ENCODE assay signal across 19 cellular contexts in genomic region chr5:15489571-15490235, GRCh38. TPM values are rescaled to one million over a fixed set of nuclear protein-coding genes. Genes with fewer than 3 reads are reported as not detected.
A peak's percentile ranks its signal among the peaks of the same experiment; 100 is the strongest.
DNase-seq lines count a peak whose midpoint lies in the region; ATAC-seq, FAIRE-seq and TF ChIP-seq lines count a peak whose summit lies in the region.
"Had no signal": no experiment of that assay in that cellular context is flagged by ENCODE, and none has a peak within 500 bp of the region (broad histone marks: within the 10 kb centered on the region; RNA-seq: fewer than 3 reads in every experiment).

No MANE protein-coding gene starts in this region.

- H3K9ac ChIP-seq in kidney (ENCODE audit: low read length in 2 of 2), result no peak overlapping the region
- H3K9ac ChIP-seq: KMS-11 had no signal

- intact Hi-C loops in kidney (cut with DNase I), result no loop called here
- intact Hi-C loops in A673 (cut with micrococcal nuclease; ENCODE audit: unreplicated experiment), result no loop called here

- ATAC-seq in stimulated activated naive CD8-positive, alpha-beta T cell treated with anti-CD3 and anti-CD28 coated beads, Interleukin-15, amount 100 ng/mL, for 72 hours, result peak; percentile 12
- no peak for ATAC-seq in stimulated activated naive CD8-positive, alpha-beta T cell treated with anti-CD3 and anti-CD28 coated beads, Interleukin-15, Interleukin-2, amounts not matched to agents 100 U/mL and 50 U/mL, for 24 hours

- H3K4me3 Mint-ChIP-seq in stimulated activated naive CD8-positive, alpha-beta T cell treated with anti-CD3 and anti-CD28 coated beads, Interleukin-15, amount 100 ng/mL, for 72 hours, result no peak overlapping the region
- H3K4me3 Mint-ChIP-seq: CD14-positive monocyte, H9 had no signal

- no TSS peak for BruUV-seq in A673 (replicated peaks; lab: Mats Ljungman, UMichigan)

- H3K4me1 Mint-ChIP-seq in stimulated activated naive CD8-positive, alpha-beta T cell treated with anti-CD3 and anti-CD28 coated beads, Interleukin-15, amount 100 ng/mL, for 72 hours, result no peaks in the 10 kb centered on the region
- H3K4me1 Mint-ChIP-seq: CD14-positive monocyte, H9 had no signal

- no peak for TF ChIP-seq CTCF in kidney (IDR thresholded peaks at IDR 0.05; ENCODE audit: borderline replicate concordance, extremely low read depth, insufficient read depth)
- no peak for TF ChIP-seq CTCF in A673 (conservative IDR thresholded peaks at IDR 0.05; ENCODE audit: low read depth, low read length)

- no peaks in the 10 kb centered on the region for H3K36me3 ChIP-seq in kidney (ENCODE audit: control insufficient read depth in 1 of 2, insufficient read depth in 2 of 2, low read length in 2 of 2)
- no peaks in the 10 kb centered on the region for H3K36me3 ChIP-seq in A673 (ENCODE audit: insufficient read depth, low read length, poor library complexity, severe bottlenecking)

- CTCF ChIA-PET in A673 (lab: Charles Lee), result no interaction called here

- H3K4me1 ChIP-seq in kidney (ENCODE audit: control insufficient read depth in 1 of 2, insufficient read depth in 1 of 2, low read depth in 1 of 2, low read length in 2 of 2), result no peaks in the 10 kb centered on the region
- H3K4me1 ChIP-seq in A673 (ENCODE audit: insufficient read depth, low read length, poor library complexity, severe bottlenecking), result no peaks in the 10 kb centered on the region

- POLR2A ChIA-PET in A673 (lab: Charles Lee; ENCODE audit: low non-redundant PET), result no interaction called here

- H3K27ac ChIP-seq in kidney (ENCODE audit: low read depth in 2 of 2, low read length in 2 of 2) (no peak overlapping the region), A673 (ENCODE audit: low read depth, low read length, poor library complexity, severe bottlenecking) (no peak overlapping the region)
- H3K27ac ChIP-seq: KMS-11 had no signal

- no peak overlapping the region for H3K4me3 ChIP-seq in kidney (ENCODE audit: low read length in 2 of 2)
- H3K4me3 ChIP-seq in A673 (ENCODE audit: low read depth, low read length, poor library complexity, severe bottlenecking), result no peak overlapping the region

- DNase-seq in stimulated activated naive CD8-positive, alpha-beta T cell treated with anti-CD3 and anti-CD28 coated beads, Interleukin-15, amount 100 ng/mL, for 72 hours, result no peak
- no peak for DNase-seq in stimulated activated naive CD8-positive, alpha-beta T cell treated with anti-CD3 and anti-CD28 coated beads, Interleukin-15, Interleukin-2, amounts not matched to agents 100 U/mL and 50 U/mL, for 24 hours
- DNase-seq in amniotic epithelial cell (ENCODE audit: low read depth) (peak; percentile 13), kidney (peak; percentile 52), NK-92 (lab: John Stamatoyannopoulos, UW; ENCODE audit: unreplicated experiment) (no peak), A673 (ENCODE audit: low spot score) (no peak)
- no peak for DNase-seq in activated CD8-positive, alpha-beta memory T cell treated with anti-CD3 and anti-CD28 coated beads for 24 hours
- DNase-seq: DMS153; H9; NCI-H1105; NCI-H1694; NCI-H2107; NCI-H345; NCI-H526 treated with DMSO at 0.1 percent for 48 hours; NK-92 treated with Interleukin-12 subunit alpha and Interleukin-12 subunit beta, amount 100 ng/mL, for 24 hours; SHP77 had no signal

- no peaks in the 10 kb centered on the region for H3K27me3 ChIP-seq in A673 (replicated peaks; ENCODE audit: insufficient read depth, low read depth, low read length, poor library complexity)

- H3K9me3 ChIP-seq in kidney (ENCODE audit: control insufficient read depth in 1 of 2, low read length in 2 of 2), result no peaks in the 10 kb centered on the region
- H3K9me3 ChIP-seq in A673 (ENCODE audit: low read depth, low read length, poor library complexity, severe bottlenecking), result no peaks in the 10 kb centered on the region

- H3K9me3 Mint-ChIP-seq in stimulated activated naive CD8-positive, alpha-beta T cell treated with anti-CD3 and anti-CD28 coated beads, Interleukin-15, amount 100 ng/mL, for 72 hours, result peaks cover 0 to 25% of the 10 kb centered on the region in 2 donors
- H3K9me3 Mint-ChIP-seq: H9 had no signal

- H3K27ac Mint-ChIP-seq in stimulated activated naive CD8-positive, alpha-beta T cell treated with anti-CD3 and anti-CD28 coated beads, Interleukin-15, amount 100 ng/mL, for 72 hours, result no peak overlapping the region
- H3K27ac Mint-ChIP-seq: CD14-positive monocyte, H9 had no signal

- no peak for FAIRE-seq in kidney (lab: Jason Lieb, UNC)

- no peaks in the 10 kb centered on the region for H3K27me3 Mint-ChIP-seq in stimulated activated naive CD8-positive, alpha-beta T cell treated with anti-CD3 and anti-CD28 coated beads, Interleukin-15, amount 100 ng/mL, for 72 hours

RNA-seq across cellular contexts. Expression of gene FBXL7, which starts 10.3 kb away (rescaled TPM):
- total RNA-seq in kidney, result 6.1 TPM
- 3.9 TPM for polyA plus RNA-seq in kidney (ENCODE audit: insufficient read depth, low read depth, low replicate concordance)
- total RNA-seq in A673 (2021), result 5.9 and 6.6 TPM in 2 replicates
- total RNA-seq: OCI-LY7 had no signal
- polyA plus RNA-seq: CD14-positive monocyte had no signal

Comparison
In these comparisons a context has a peak if more than half of its experiments do, and no peak if none do; other contexts are left out.
1. DNase-seq: peak in amniotic epithelial cell (single experiment) and kidney (single experiment); none in stimulated activated naive CD8-positive, alpha-beta T cell treated with anti-CD3 and anti-CD28 coated beads, Interleukin-15, amount 100 ng/mL, for 72 hours (0 of 2), stimulated activated naive CD8-positive, alpha-beta T cell treated with anti-CD3 and anti-CD28 coated beads, Interleukin-15, Interleukin-2, amounts not matched to agents 100 U/mL and 50 U/mL, for 24 hours (single experiment), NK-92 (single experiment), A673 (single experiment) and activated CD8-positive, alpha-beta memory T cell treated with anti-CD3 and anti-CD28 coated beads for 24 hours (single experiment).